Comparison of ENCODE assay signal across 17 cellular contexts in the genomic region with DNA sequence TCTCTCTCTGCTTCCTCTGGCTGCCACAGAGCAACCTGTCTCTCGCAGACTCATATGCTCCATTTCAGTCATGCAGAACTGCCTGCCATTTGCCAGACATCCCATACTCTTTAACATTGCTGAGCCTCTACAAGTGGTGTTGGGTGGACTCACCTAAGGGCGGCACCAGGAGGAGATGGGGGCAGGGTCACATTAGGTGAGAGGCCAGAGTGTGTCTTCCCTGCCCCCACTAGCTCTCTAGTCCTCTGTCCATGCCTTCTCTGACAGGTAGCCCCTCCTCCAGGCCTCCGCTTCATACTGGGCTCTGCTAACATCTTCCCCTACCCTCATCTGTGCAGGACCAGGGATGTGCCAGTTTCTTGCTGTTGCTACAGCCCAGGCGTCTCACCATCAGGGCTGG.
DNase-seq lines count a peak whose midpoint lies in the region; ATAC-seq and TF ChIP-seq lines count a peak whose summit lies in the region.
"Had no signal": no experiment of that assay in that cellular context is flagged by ENCODE, and none has a peak within 500 bp of the region (broad histone marks: within the 10 kb centered on the region; RNA-seq: fewer than 3 reads in every experiment).

No MANE protein-coding gene starts in this region.

- CTCF ChIA-PET in IMR-90 (lab: Yijun Ruan, JAX) (no interaction called here), WTC11 (lab: Charles Lee) (interaction anchor here (1.3 to 2.6 kb wide), 3 partner anchors 11 to 26 kb away, joined by 5 to 8 read pairs (median 7); no protein-coding TSS in a partner anchor)

- no peaks in the 10 kb centered on the region for H3K27me3 Mint-ChIP-seq in mesothelial cell of epicardium (ENCODE audit: low read depth)
- H3K27me3 Mint-ChIP-seq in WTC11 (ENCODE audit: low read depth), result no peaks in the 10 kb centered on the region; the same call in 1 of the 2 replicates
- H3K27me3 Mint-ChIP-seq: B cell had no signal

- H2AK9ac ChIP-seq in IMR-90 (replicated peaks; ENCODE audit: low read depth, low read length, poor library complexity), result no peak overlapping the region

- H2AFZ ChIP-seq in IMR-90 (replicated peaks; ENCODE audit: low read length, poor library complexity), result no peak overlapping the region
- no peak overlapping the region for H2AFZ ChIP-seq in trophoblast cell (ENCODE audit: insufficient read depth, low read length, poor library complexity)
- H2AFZ ChIP-seq: GM23248 had no signal

- H4K8ac ChIP-seq in IMR-90 (ENCODE audit: low read depth in 2 of 2, low read length in 2 of 2) (no peak overlapping the region), trophoblast cell (ENCODE audit: low read depth, low read length) (no peak overlapping the region)

- H3K4me2 ChIP-seq in BLaER1, result peak overlapping the region; percentile 39; the same call in 1 of the 2 replicates
- H3K4me2 ChIP-seq in IMR-90 (ENCODE audit: low read depth, low read length), result no peak overlapping the region
- H3K4me2 ChIP-seq in trophoblast cell (ENCODE audit: low read length), result no peak overlapping the region

- H3K9me1 ChIP-seq in IMR-90 (ENCODE audit: insufficient read depth, low read length), result peaks cover 2% of the 10 kb centered on the region; the same call in 1 of the 2 replicates

- H2BK120ac ChIP-seq in IMR-90 (ENCODE audit: low read depth, low read length) (no peak overlapping the region), trophoblast cell (ENCODE audit: insufficient read depth, low read length, poor library complexity) (no peak overlapping the region)

- H3K27ac Mint-ChIP-seq in mesothelial cell of epicardium (peak overlapping the region; percentile 72), WTC11 (no peak overlapping the region)
- H3K27ac Mint-ChIP-seq: B cell; CD4-positive, alpha-beta T cell had no signal

- H4K20me1 ChIP-seq in BLaER1 (no peaks in the 10 kb centered on the region), IMR-90 (ENCODE audit: insufficient read depth, low read length) (no peaks in the 10 kb centered on the region)

- no peak overlapping the region for H4K5ac ChIP-seq in IMR-90 (ENCODE audit: low read depth, low read length)

- TF ChIP-seq RAD21 in IMR-90 (IDR thresholded peaks at IDR 0.05; ENCODE audit: low read length), result no peak

- in situ Hi-C loops in IMR-90 (cut with MboI; ENCODE audit: low sequenced_read_pairs), result no loop called here

- H3K4me1 ChIP-seq in BLaER1 (peaks cover 21% of the 10 kb centered on the region), IMR-90 (ENCODE audit: control insufficient read depth, insufficient read depth, low read length) (peaks cover 10% of the 10 kb centered on the region), trophoblast cell (ENCODE audit: control insufficient read depth in 1 of 2, insufficient read depth in 2 of 2, low read length in 2 of 2) (peaks cover 10 to 31% of the 10 kb centered on the region in 2 experiments)
- H3K4me1 ChIP-seq: Caco-2 had no signal

- intact Hi-C loops in IMR-90 (cut with micrococcal nuclease), result no loop called here

- no peak for DNase-seq in IMR-90
- DNase-seq in mesothelial cell of epicardium (ENCODE audit: low spot score in 2 of 2, unreplicated experiment in 2 of 2), result no peak
- no peak for DNase-seq in trophoblast cell
- no peak for DNase-seq in H7
- no peak for DNase-seq in WTC11 (ENCODE audit: low spot score)
- DNase-seq: Caco-2; CD4-positive, alpha-beta T cell; GF-D8; GM23248; HCEC 1CT had no signal

- H2BK5ac ChIP-seq in IMR-90 (ENCODE audit: low read depth, low read length, poor library complexity, severe bottlenecking), result no peak overlapping the region
- H2BK5ac ChIP-seq in trophoblast cell (ENCODE audit: low read depth, low read length, poor library complexity), result no peak overlapping the region

- H3K4me3 Mint-ChIP-seq in mesothelial cell of epicardium, result no peak overlapping the region
- H3K4me3 Mint-ChIP-seq in WTC11, result no peak overlapping the region
- H3K4me3 Mint-ChIP-seq: B cell; CD4-positive, alpha-beta T cell had no signal

- no peak overlapping the region for H4K91ac ChIP-seq in IMR-90 (ENCODE audit: insufficient read depth, low read depth, low read length)
- peak overlapping the region; percentile 37 for H4K91ac ChIP-seq in trophoblast cell (ENCODE audit: low read depth, low read length)

- no peak overlapping the region for H4K12ac ChIP-seq in trophoblast cell (ENCODE audit: low read depth, low read length)

- no peak overlapping the region for H2BK20ac ChIP-seq in IMR-90 (ENCODE audit: low read depth, low read length)

- no TSS peak for BruUV-seq in IMR-90 (replicated peaks; lab: Mats Ljungman, UMichigan)

- H3K4me1 Mint-ChIP-seq in mesothelial cell of epicardium (peaks cover 39% of the 10 kb centered on the region), WTC11 (peaks cover 20% of the 10 kb centered on the region)
- H3K4me1 Mint-ChIP-seq: B cell had no signal

- H3K36me3 ChIP-seq in BLaER1 (peaks cover 5% of the 10 kb centered on the region; the same call in 1 of the 2 replicates), IMR-90 (ENCODE audit: control insufficient read depth, insufficient read depth, low read length) (no peaks in the 10 kb centered on the region), trophoblast cell (ENCODE audit: control insufficient read depth in 1 of 2, insufficient read depth in 2 of 2, low read length in 2 of 2) (peaks cover 8 to 12% of the 10 kb centered on the region in 2 experiments), H7 (replicated peaks; ENCODE audit: control insufficient read depth, insufficient read depth, low read length) (no peaks in the 10 kb centered on the region)

- H3K9ac ChIP-seq in BLaER1, result no peak overlapping the region
- H3K9ac ChIP-seq in IMR-90 (ENCODE audit: low read depth, low read length), result no peak overlapping the region
- H3K9ac ChIP-seq in trophoblast cell (ENCODE audit: low read length), result no peak overlapping the region
- H3K9ac ChIP-seq: GM23248 had no signal

- no peak overlapping the region for H3K56ac ChIP-seq in IMR-90 (ENCODE audit: extremely low read depth, insufficient read depth, low read length)

- peaks cover 10% of the 10 kb centered on the region for H3K79me2 ChIP-seq in trophoblast cell (ENCODE audit: control insufficient read depth, insufficient read depth, low read length, poor library complexity)

- no peak overlapping the region for H3K18ac ChIP-seq in IMR-90 (ENCODE audit: low read depth, low read length)
- H3K18ac ChIP-seq in trophoblast cell (ENCODE audit: low read length), result no peak overlapping the region

- no peak for TF ChIP-seq POLR2A in IMR-90 (IDR thresholded peaks at IDR 0.05; ENCODE audit: low read depth, low read length)

- 0 out of 2 replicates have a peak overlapping the region, but pooled peaks have one; percentile 44 for H3K14ac ChIP-seq in IMR-90 (replicated peaks; ENCODE audit: low read depth, low read length)
- no peak overlapping the region for H3K14ac ChIP-seq in trophoblast cell (ENCODE audit: low read length)

- TF ChIP-seq CTCF in IMR-90 (conservative IDR thresholded peaks at IDR 0.05; ENCODE audit: low read depth, low read length), result no peak
- TF ChIP-seq CTCF in mesothelial cell of epicardium (IDR thresholded peaks at IDR 0.05; ENCODE audit: unreplicated experiment), result no peak
- TF ChIP-seq CTCF in WTC11 (IDR thresholded peaks at IDR 0.05), result no peak

- H2BK15ac ChIP-seq in IMR-90 (ENCODE audit: low read depth, low read length), result no peak overlapping the region

- no peak overlapping the region for H2AK5ac ChIP-seq in IMR-90 (ENCODE audit: low read depth, low read length)
- no peak overlapping the region for H2AK5ac ChIP-seq in trophoblast cell (ENCODE audit: low read length)

- H3K4me3 ChIP-seq in BLaER1 (no peak overlapping the region), IMR-90 (ENCODE audit: insufficient read depth, low read depth, low read length) (no peak overlapping the region), trophoblast cell (ENCODE audit: low read depth, low read length) (no peak overlapping the region), H7 (ENCODE audit: insufficient read depth, low read depth, low read length) (no peak overlapping the region)
- H3K4me3 ChIP-seq: GM12878, GM23248, K562 had no signal

- WGBS in IMR-90 (ENCODE audit: extremely low coverage in 2 of 2, insufficient read length in 1 of 2), 2 experiments, result 83% methylated on average over 2 of the region's 4 CpGs; no CpG with 5 or more reads in 1 of the 2 experiments
- WGBS in trophoblast cell (ENCODE audit: extremely low coverage, insufficient coverage, insufficient read length), result no CpG with 5 or more reads among the region's 4 CpGs

- dilution Hi-C loops in IMR-90 (cut with HindIII; ENCODE audit: low sequenced_read_pairs, unreplicated experiment), result no loop called here

- peaks cover 5% of the 10 kb centered on the region; the same call in 1 of the 2 replicates for H3K9me3 ChIP-seq in BLaER1
- H3K9me3 ChIP-seq in IMR-90 (ENCODE audit: control insufficient read depth, insufficient read depth, low read length), result no peaks in the 10 kb centered on the region
- no peaks in the 10 kb centered on the region for H3K9me3 ChIP-seq in trophoblast cell (ENCODE audit: insufficient read depth, low read depth, low read length)
- H3K9me3 ChIP-seq: Caco-2 had no signal

- no peak overlapping the region for H3K23ac ChIP-seq in IMR-90 (ENCODE audit: low read depth, low read length)
- no peak overlapping the region for H3K23ac ChIP-seq in trophoblast cell (ENCODE audit: low read length)

- H3K79me1 ChIP-seq in IMR-90 (ENCODE audit: low read depth in 1 of 2, low read length in 2 of 2) (no peaks in the 10 kb centered on the region), trophoblast cell (ENCODE audit: low read length) (peaks cover 14% of the 10 kb centered on the region)

- H3K4ac ChIP-seq in IMR-90 (ENCODE audit: low read depth, low read length) (no peak overlapping the region), trophoblast cell (ENCODE audit: low read depth, low read length) (peak overlapping the region; percentile 43)

- POLR2A ChIA-PET in IMR-90 (lab: Charles Lee; ENCODE audit: unreplicated experiment), result no interaction called here
- POLR2A ChIA-PET in WTC11 (lab: Charles Lee), result no interaction called here

- H3K27ac ChIP-seq in BLaER1 (no peak overlapping the region), IMR-90 (ENCODE audit: insufficient read depth, low read length) (no peak overlapping the region), trophoblast cell (ENCODE audit: low read depth, low read length) (no peak overlapping the region)
- H3K27ac ChIP-seq: C4-2B, GM23248, HL-60 had no signal

- H3K27me3 ChIP-seq in BLaER1 (no peaks in the 10 kb centered on the region), IMR-90 (ENCODE audit: control insufficient read depth, insufficient read depth, low read length) (no peaks in the 10 kb centered on the region), trophoblast cell (ENCODE audit: insufficient read depth, low read length) (no peaks in the 10 kb centered on the region), H7 (ENCODE audit: control insufficient read depth, insufficient read depth, low read length) (no peaks in the 10 kb centered on the region)

- peaks cover 13% of the 10 kb centered on the region for H3K9me3 Mint-ChIP-seq in mesothelial cell of epicardium
- H3K9me3 Mint-ChIP-seq in WTC11, result peaks cover 15% of the 10 kb centered on the region
- H3K9me3 Mint-ChIP-seq: CD4-positive, alpha-beta T cell had no signal

- no peak for ATAC-seq in IMR-90 (ENCODE audit: low read depth)
- no peak for ATAC-seq in WTC11
- ATAC-seq in HG03175 (IDR thresholded peaks at IDR 0.05; ENCODE audit: unreplicated experiment), result no peak
- ATAC-seq: GM12878, K562 had no signal

- H3K36me3 Mint-ChIP-seq in mesothelial cell of epicardium (peaks cover 12% of the 10 kb centered on the region), WTC11 (peaks cover 9% of the 10 kb centered on the region)

- H2BK12ac ChIP-seq in trophoblast cell (ENCODE audit: low read length), result no peak overlapping the region
